ENCODE assay signal across 26 cellular contexts in genomic region chr2:173278794-173279527, GRCh38.
A peak's percentile ranks its signal among the peaks of the same experiment; 100 is the strongest.
DNase-seq lines count a peak whose midpoint lies in the region; ATAC-seq, FAIRE-seq and TF ChIP-seq lines count a peak whose summit lies in the region.
"Had no signal": no experiment of that assay in that cellular context is flagged by ENCODE, and none has a peak within 500 bp of the region (broad histone marks: within the 10 kb centered on the region; RNA-seq: fewer than 3 reads in every experiment).

No MANE protein-coding gene starts in this region.

- no peaks in the 10 kb centered on the region for H3K9me3 Mint-ChIP-seq in activated T-cell treated with anti-CD3 and anti-CD28 coated beads, Interleukin-2, amount 50 U/mL, for 24 hours
- no peaks in the 10 kb centered on the region for H3K9me3 Mint-ChIP-seq in activated T-helper 17 cell treated with anti-CD3 and anti-CD28 coated beads, Interleukin-2, amount 50 U/mL, for 72 hours
- H3K9me3 Mint-ChIP-seq in stimulated activated naive B cell treated with anti-CD40 and anti-IgM and Interleukin-4, amounts not matched to agents 10 μg/mL and 1 μg/mL and 100 μg/mL, for 72 hours = peaks cover 0 to 7% of the 10 kb centered on the region in 2 donors
- H3K9me3 Mint-ChIP-seq: nephron had no signal

- H3K36me3 Mint-ChIP-seq in activated T-cell treated with anti-CD3 and anti-CD28 coated beads, Interleukin-2, amount 50 U/mL, for 24 hours (ENCODE audit: low read depth) = no peaks in the 10 kb centered on the region
- no peaks in the 10 kb centered on the region for H3K36me3 Mint-ChIP-seq in activated T-helper 17 cell treated with anti-CD3 and anti-CD28 coated beads, Interleukin-2, amount 50 U/mL, for 72 hours (ENCODE audit: low read depth)
- H3K36me3 Mint-ChIP-seq in stimulated activated naive B cell treated with anti-CD40 and anti-IgM and Interleukin-4, amounts not matched to agents 10 μg/mL and 1 μg/mL and 100 μg/mL, for 72 hours = no peaks in the 10 kb centered on the region
- H3K36me3 Mint-ChIP-seq: activated naive CD8-positive, alpha-beta T cell treated with anti-CD3 and anti-CD28 coated beads, Interleukin-2, amount 10 ng/mL, durations not matched to agents 7 days and 5 days had no signal

- H3K4me1 Mint-ChIP-seq in activated T-cell treated with anti-CD3 and anti-CD28 coated beads, Interleukin-2, amount 50 U/mL, for 24 hours (ENCODE audit: low read depth) = peaks cover 16% of the 10 kb centered on the region
- H3K4me1 Mint-ChIP-seq in activated T-helper 17 cell treated with anti-CD3 and anti-CD28 coated beads, Interleukin-2, amount 50 U/mL, for 72 hours = peaks cover 14% of the 10 kb centered on the region
- H3K4me1 Mint-ChIP-seq in stimulated activated naive B cell treated with anti-CD40 and anti-IgM and Interleukin-4, amounts not matched to agents 10 μg/mL and 1 μg/mL and 100 μg/mL, for 72 hours = peaks cover 0 to 2% of the 10 kb centered on the region in 2 donors
- H3K4me1 Mint-ChIP-seq: activated naive CD8-positive, alpha-beta T cell treated with anti-CD3 and anti-CD28 coated beads, Interleukin-2, amount 10 ng/mL, durations not matched to agents 7 days and 5 days; nephron had no signal

- H3K27me3 Mint-ChIP-seq in activated T-cell treated with anti-CD3 and anti-CD28 coated beads, Interleukin-2, amount 50 U/mL, for 24 hours = peaks cover 11% of the 10 kb centered on the region
- H3K27me3 Mint-ChIP-seq in activated T-helper 17 cell treated with anti-CD3 and anti-CD28 coated beads, Interleukin-2, amount 50 U/mL, for 72 hours = peaks cover 12% of the 10 kb centered on the region
- H3K27me3 Mint-ChIP-seq in stimulated activated naive B cell treated with anti-CD40 and anti-IgM and Interleukin-4, amounts not matched to agents 10 μg/mL and 1 μg/mL and 100 μg/mL, for 72 hours = peaks cover 0 to 10% of the 10 kb centered on the region in 2 donors

- no peak overlapping the region for H3K4me3 Mint-ChIP-seq in activated T-cell treated with anti-CD3 and anti-CD28 coated beads, Interleukin-2, amount 50 U/mL, for 24 hours
- peak overlapping the region; percentile 54 for H3K4me3 Mint-ChIP-seq in activated T-helper 17 cell treated with anti-CD3 and anti-CD28 coated beads, Interleukin-2, amount 50 U/mL, for 72 hours
- H3K4me3 Mint-ChIP-seq in stimulated activated naive B cell treated with anti-CD40 and anti-IgM and Interleukin-4, amounts not matched to agents 10 μg/mL and 1 μg/mL and 100 μg/mL, for 72 hours = no peak overlapping the region
- H3K4me3 Mint-ChIP-seq: activated naive CD8-positive, alpha-beta T cell treated with anti-CD3 and anti-CD28 coated beads, Interleukin-2, amount 10 ng/mL, durations not matched to agents 7 days and 5 days; nephron had no signal

- peak overlapping the region; percentile 12 for H3K27ac Mint-ChIP-seq in activated T-cell treated with anti-CD3 and anti-CD28 coated beads, Interleukin-2, amount 50 U/mL, for 24 hours
- H3K27ac Mint-ChIP-seq in activated T-helper 17 cell treated with anti-CD3 and anti-CD28 coated beads, Interleukin-2, amount 50 U/mL, for 72 hours = peak overlapping the region; percentile 92
- H3K27ac Mint-ChIP-seq in stimulated activated naive B cell treated with anti-CD40 and anti-IgM and Interleukin-4, amounts not matched to agents 10 μg/mL and 1 μg/mL and 100 μg/mL, for 72 hours = peak overlapping the region; percentile 20
- H3K27ac Mint-ChIP-seq: activated naive CD8-positive, alpha-beta T cell treated with anti-CD3 and anti-CD28 coated beads, Interleukin-2, amount 10 ng/mL, durations not matched to agents 7 days and 5 days; nephron had no signal

- peak; percentile 87 for ATAC-seq in activated T-helper 17 cell treated with anti-CD3 and anti-CD28 coated beads, Interleukin-2, amount 50 U/mL, for 72 hours (replicated peaks)
- ATAC-seq in stimulated activated naive B cell treated with anti-CD40 and anti-IgM and Interleukin-4, amounts not matched to agents 10 μg/mL and 1 μg/mL and 100 μg/mL, for 72 hours (replicated peaks) = peak in 1 of 2 donors; percentile 53
- ATAC-seq in GM19328 (IDR thresholded peaks at IDR 0.05; ENCODE audit: unreplicated experiment) (no peak), GM21529 (IDR thresholded peaks at IDR 0.05; ENCODE audit: unreplicated experiment) (no peak)
- ATAC-seq: lower lobe of right lung, pancreas, PC-3, Right ventricle myocardium inferior had no signal

- no peak for DNase-seq in activated T-cell treated with anti-CD3 and anti-CD28 coated beads, Interleukin-2, amount 50 U/mL, for 24 hours
- DNase-seq in activated T-cell treated with anti-CD3 and anti-CD28 coated beads for 4 hours (no peak), GM12892 (ENCODE audit: insufficient read length) (no peak)
- DNase-seq in stimulated activated naive B cell treated with anti-CD40 and anti-IgM and Interleukin-4, amounts not matched to agents 10 μg/mL and 1 μg/mL and 100 μg/mL, for 72 hours = no peak
- DNase-seq: activated CD4-positive, alpha-beta T cell treated with anti-CD3 and anti-CD28 coated beads for 48 hours; activated effector memory CD4-positive, alpha-beta T cell treated with anti-CD3 and anti-CD28 coated beads, Interleukin-2, amount 50 U/mL, for 16 hours; activated naive CD8-positive, alpha-beta T cell treated with anti-CD3 and anti-CD28 coated beads, Interleukin-2, amount 10 ng/mL, durations not matched to agents 7 days and 5 days; Caco-2; central memory CD4-positive, alpha-beta T cell; esophagus squamous epithelium; lower lobe of right lung; NCI-H2029 treated with DMSO at 0.1 percent for 48 hours; NCI-H774; pancreas; PC-3; retina; stimulated activated CD4-positive, alpha-beta T cell treated with anti-CD3 and anti-CD28 coated beads, Interleukin-2, amount 100 ng/mL, for 24 hours; substantia nigra; upper lobe of left lung had no signal

- peak; percentile 58 for FAIRE-seq in GM12892 (lab: Jason Lieb, UNC)
- FAIRE-seq: frontal cortex, H1, pancreas had no signal

- TF ChIP-seq POLR2A in GM12892 (IDR thresholded peaks at IDR 0.05; ENCODE audit: low read depth, low read length) = no peak

Comparison
In these comparisons a context has a peak if more than half of its experiments do, and no peak if none do; other contexts are left out.
1. H3K27ac Mint-ChIP-seq: peak in every context shown above with its lines; median percentile 92 in activated T-helper 17 cell treated with anti-CD3 and anti-CD28 coated beads, Interleukin-2, amount 50 U/mL, for 72 hours; 20 in stimulated activated naive B cell treated with anti-CD40 and anti-IgM and Interleukin-4, amounts not matched to agents 10 μg/mL and 1 μg/mL and 100 μg/mL, for 72 hours; 12 in activated T-cell treated with anti-CD3 and anti-CD28 coated beads, Interleukin-2, amount 50 U/mL, for 24 hours.